8 cellular contexts compared by ENCODE assay signal in genomic region chr7:95549818-95550529, GRCh38. TPM values are rescaled to one million over a fixed set of nuclear protein-coding genes. Genes with fewer than 3 reads are reported as not detected.
DNase-seq lines count a peak whose midpoint lies in the region; ATAC-seq and TF ChIP-seq lines count a peak whose summit lies in the region.

No MANE protein-coding gene starts in this region.

- no peak overlapping the region for H3K9ac ChIP-seq in HCT116 (ENCODE audit: low read length)

- H3K9me3 ChIP-seq in HCT116 (ENCODE audit: control insufficient read depth in 1 of 2, insufficient read depth in 1 of 2, low read depth in 1 of 2, low read length in 2 of 2): no peaks in the 10 kb centered on the region

- H3K27me3 ChIP-seq in HCT116 (ENCODE audit: insufficient read depth, low read length): no peaks in the 10 kb centered on the region

- peaks cover 5 to 18% of the 10 kb centered on the region in 2 experiments; a peak in 3 of 4 replicates for H3K4me1 ChIP-seq in HCT116 (ENCODE audit: control insufficient read depth in 1 of 2, insufficient read depth in 2 of 2, low read length in 2 of 2)

- no peak for TF ChIP-seq POLR2A in HCT116 (IDR thresholded peaks at IDR 0.05; ENCODE audit: borderline replicate concordance, extremely low read depth, insufficient read depth, insufficient read length)

- ATAC-seq in HCT116: peak; percentile 73

- DNase-seq in HCT116 (ENCODE audit: low read depth, low spot score) (peak; percentile 51), RPMI8226 (peak; percentile 78), fibroblast of the conjunctiva (ENCODE audit: low read depth) (peak; percentile 97), non-pigmented ciliary epithelial cell (ENCODE audit: low read depth) (peak; percentile 77), HuH-7 (ENCODE audit: low spot score) (no peak), KBM-7 (no peak)
- no peak for DNase-seq in central memory CD4-positive, alpha-beta T cell
- DNase-seq in activated CD4-positive, alpha-beta T cell treated with anti-CD3 and anti-CD28 coated beads for 4 hours: no peak

- no peaks in the 10 kb centered on the region for H3K36me3 ChIP-seq in HCT116 (ENCODE audit: control insufficient read depth in 1 of 2, insufficient read depth in 2 of 2, low read length in 2 of 2)

- TF ChIP-seq CTCF in HCT116 (IDR thresholded peaks at IDR 0.05 in 2 of 3, conservative IDR thresholded peaks at IDR 0.05 in 1 of 3; ENCODE audit: borderline replicate concordance in 1 of 3, insufficient read depth in 1 of 3, low read depth in 2 of 3, low read length in 2 of 3): no peak

- TF ChIP-seq RAD21 in HCT116 (IDR thresholded peaks at IDR 0.05; ENCODE audit: low read depth): peak; percentile 6; the same call in 1 of the 2 replicates

- BruUV-seq in HCT116 (replicated peaks; lab: Mats Ljungman, UMichigan): no TSS peak

- in situ Hi-C loops in KBM-7 (cut with MboI; ENCODE audit: low pct_unique_long_range_greater_than_20kb, low sequenced_read_pairs): no loop called here

- no peak overlapping the region for H3K4me3 ChIP-seq in HCT116 (replicated peaks in 1 of 2; ENCODE audit: low read depth in 1 of 2, low read length in 2 of 2)

- H3K79me2 ChIP-seq in HCT116 (ENCODE audit: insufficient read depth, low read length): no peaks in the 10 kb centered on the region

- no peaks in the 10 kb centered on the region for H4K20me1 ChIP-seq in HCT116 (ENCODE audit: insufficient read depth)

- CTCF ChIA-PET in HCT116 (lab: Charles Lee): interaction anchor here (0.8 to 1.1 kb wide), 3 partner anchors 9 to 140 kb away, joined by 3 to 5 read pairs (median 3); no protein-coding TSS in a partner anchor

- H3K9me2 ChIP-seq in HCT116 (ENCODE audit: insufficient read depth): no peaks in the 10 kb centered on the region

- peak overlapping the region; percentile 47 for H3K4me2 ChIP-seq in HCT116 (ENCODE audit: low read length)

- peak overlapping the region; percentile 49 for H2AFZ ChIP-seq in HCT116 (ENCODE audit: low read depth, low read length, poor library complexity, severe bottlenecking)

- no peak overlapping the region for H3K27ac ChIP-seq in HCT116 (ENCODE audit: low read depth, low read length)

- RAD21 ChIA-PET in HCT116 (lab: Charles Lee; ENCODE audit: low non-redundant PET in 1 of 2, low total read pairs in 2 of 2, uncharacterized antibody in 2 of 2, unreplicated experiment in 2 of 2): no interaction called here

- intact Hi-C loops in HCT116 (cut with micrococcal nuclease): no loop called here

- POLR2A ChIA-PET in HCT116 (lab: Charles Lee): no interaction called here

TF ChIP-seq in HCT116, 20 proteins besides CTCF, POLR2A, EP300 and RAD21:
- TF ChIP-seq ZFX (IDR thresholded peaks at IDR 0.05) (no peak), SP1 (IDR thresholded peaks at IDR 0.05; ENCODE audit: low read depth) (peak; percentile 64), REST (IDR thresholded peaks at IDR 0.05; ENCODE audit: low read depth) (no peak), EZH2phosphoT487 (IDR thresholded peaks at IDR 0.05; ENCODE audit: borderline replicate concordance) (no peak), POLR2AphosphoS5 (IDR thresholded peaks at IDR 0.05; ENCODE audit: low read depth, low read length) (no peak; the same call in 1 of the 2 replicates), CBX3 (IDR thresholded peaks at IDR 0.05; ENCODE audit: low read depth) (peak; percentile 86), SRF (IDR thresholded peaks at IDR 0.05; ENCODE audit: low read depth) (peak; percentile 83), FOSL1 (IDR thresholded peaks at IDR 0.05; ENCODE audit: low read depth) (peak; percentile 87), MAX (IDR thresholded peaks at IDR 0.05) (0 out of 2 replicates have a peak, but pooled peaks have one; percentile 27), EZH2 (IDR thresholded peaks at IDR 0.05) (no peak), ZNF274 (IDR thresholded peaks at IDR 0.05; ENCODE audit: low read depth, low read length) (no peak), YY1 (IDR thresholded peaks at IDR 0.05; ENCODE audit: extremely low read depth, insufficient replicate concordance, low read depth, low read length) (peak; percentile 85), ZBTB33 (IDR thresholded peaks at IDR 0.05; ENCODE audit: extremely low read depth, insufficient replicate concordance, low read length) (no peak), ELF1 (IDR thresholded peaks at IDR 0.05; ENCODE audit: borderline replicate concordance, low read depth) (no peak), TCF7L2 (IDR thresholded peaks at IDR 0.05; ENCODE audit: borderline replicate concordance, extremely low read depth, insufficient read depth, insufficient read length) (no peak), ATF3 (IDR thresholded peaks at IDR 0.05) (no peak), JUND (IDR thresholded peaks at IDR 0.05) (peak; percentile 86), CEBPB (IDR thresholded peaks at IDR 0.05; ENCODE audit: low read depth) (peak; percentile 36; the same call in 1 of the 2 replicates), EGR1 (IDR thresholded peaks at IDR 0.05; ENCODE audit: low read depth) (no peak), SIN3A (IDR thresholded peaks at IDR 0.05; ENCODE audit: low read depth) (peak; percentile 49; the same call in 1 of the 2 replicates)

RNA-seq across cellular contexts. Expression of gene PDK4, which starts 46.3 kb away (rescaled TPM):
- 2.1 TPM for total RNA-seq in HCT116 (2021; ENCODE audit: unreplicated experiment)
- 0.64 and 0.79 TPM in 2 replicates for polyA plus RNA-seq in HCT116 (2012)

Comparison
In these comparisons a context has a peak if more than half of its experiments do, and no peak if none do; other contexts are left out.
1. DNase-seq: peak in HCT116 (single experiment), RPMI8226 (single experiment), fibroblast of the conjunctiva (single experiment) and non-pigmented ciliary epithelial cell (single experiment); none in central memory CD4-positive, alpha-beta T cell (single experiment), activated CD4-positive, alpha-beta T cell treated with anti-CD3 and anti-CD28 coated beads for 4 hours (0 of 2), HuH-7 (single experiment) and KBM-7 (single experiment).